9 cellular contexts compared by ENCODE assay signal in genomic region chr4:41881931-41882621, GRCh38. TPM values are rescaled to one million over a fixed set of nuclear protein-coding genes. Genes with fewer than 3 reads are reported as not detected.
A peak's percentile ranks its signal among the peaks of the same experiment; 100 is the strongest.
DNase-seq lines count a peak whose midpoint lies in the region; ATAC-seq, FAIRE-seq and TF ChIP-seq lines count a peak whose summit lies in the region.
"Had no signal": no experiment of that assay in that cellular context is flagged by ENCODE, and none has a peak within 500 bp of the region (broad histone marks: within the 10 kb centered on the region; RNA-seq: fewer than 3 reads in every experiment).

No MANE protein-coding gene starts in this region.

- no peak for TF ChIP-seq CTCF in liver (IDR thresholded peaks at IDR 0.05; ENCODE audit: low read depth, low read length, missing input control)
- TF ChIP-seq CTCF in HepG2 (CRISPR knock-in tag; IDR thresholded peaks at IDR 0.05): no peak
- TF ChIP-seq CTCF in breast epithelium (IDR thresholded peaks at IDR 0.05): no peak
- no peak for TF ChIP-seq CTCF in uterus (IDR thresholded peaks at IDR 0.05)

- POLR2A ChIA-PET in HepG2 (lab: Yijun Ruan, JAX): no interaction called here

- H3K4me2 ChIP-seq in HepG2 (ENCODE audit: low read depth, low read length): no peak overlapping the region

- H3K27me3 ChIP-seq in liver (ENCODE audit: control insufficient read depth in 4 of 4, insufficient read depth in 4 of 4, low read length in 3 of 4) (peaks cover 0 to 8% (median 0%) of the 10 kb centered on the region in 4 donors), HepG2 (ENCODE audit: control insufficient read depth in 1 of 2, insufficient read depth in 2 of 2, low read length in 2 of 2) (peaks cover 0 to 21% of the 10 kb centered on the region in 2 experiments), breast epithelium (peaks cover 0 to 55% of the 10 kb centered on the region in 2 donors), muscle layer of colon (ENCODE audit: control insufficient read depth in 1 of 2, insufficient read depth in 2 of 2, low read length in 2 of 2) (peaks cover 37 to 64% of the 10 kb centered on the region in 2 donors), uterus (peaks cover 10 to 40% of the 10 kb centered on the region in 2 donors)

- in situ Hi-C loops in HepG2 (cut with HindIII; ENCODE audit: extremely low pct_ligation_motif_present, low pct_unique_long_range_greater_than_20kb): loop anchor here (10.0 kb wide), 1 partner anchor 617 kb away; no protein-coding TSS in a partner anchor

- TF ChIP-seq POLR2A in HepG2 (IDR thresholded peaks at IDR 0.05; ENCODE audit: insufficient read depth in 1 of 2, low read depth in 2 of 2, low read length in 2 of 2) (no peak), breast epithelium (IDR thresholded peaks at IDR 0.05) (no peak), uterus (IDR thresholded peaks at IDR 0.05) (no peak)

- no peak overlapping the region for H2AFZ ChIP-seq in HepG2 (ENCODE audit: low read length)

- H3K79me2 ChIP-seq in HepG2 (ENCODE audit: insufficient read depth, low read length): no peaks in the 10 kb centered on the region

- no peak for FAIRE-seq in HepG2 (lab: Jason Lieb, UNC)
- FAIRE-seq: endometrium had no signal

- intact Hi-C loops in HepG2 (cut with micrococcal nuclease; ENCODE audit: unreplicated experiment): no loop called here
- intact Hi-C loops in breast epithelium (cut with DNase I; ENCODE audit: low total_unique reads): loop anchor here (10.0 kb wide), 2 partner anchors 467 to 627 kb away; partner anchors contain the start of gene UCHL1
- intact Hi-C loops in uterus (cut with DNase I; ENCODE audit: low total_unique reads): no loop called here

- H3K4me3 ChIP-seq in liver (ENCODE audit: low read depth in 1 of 3, low read length in 3 of 3) (peak overlapping the region in 2 of 3 donors; percentile 45 to 57), HepG2 (replicated peaks in 1 of 3; ENCODE audit: insufficient read depth in 1 of 3, low read depth in 2 of 3, low read length in 3 of 3) (no peak overlapping the region), breast epithelium (peak overlapping the region; percentile 30 to 64 (median 39)), muscle layer of colon (ENCODE audit: low read depth in 1 of 2, low read length in 2 of 2) (peak overlapping the region; percentile 50 to 58), uterus (peak overlapping the region; percentile 14 to 31)

- no peak for DNase-seq in HepG2 (ENCODE audit: low spot score)
- DNase-seq in breast epithelium (ENCODE audit: low spot score in 2 of 2): peak in 1 of 2 donors; percentile 47
- no peak for DNase-seq in uterus
- DNase-seq in HPDE6-E6E7 (ENCODE audit: extremely low spot score): no peak
- no peak for DNase-seq in GM19238 (ENCODE audit: insufficient read length, low spot score)

- CTCF ChIA-PET in HepG2 (lab: Yijun Ruan, JAX; ENCODE audit: low intra/inter-chr PET ratio, low total read pairs): no interaction called here

- H3K36me3 ChIP-seq in liver (ENCODE audit: control insufficient read depth in 4 of 4, insufficient read depth in 3 of 4, low read depth in 1 of 4, low read length in 3 of 4) (no peaks in the 10 kb centered on the region), HepG2 (replicated peaks in 1 of 2; ENCODE audit: control insufficient read depth in 1 of 2, insufficient read depth in 2 of 2, low read length in 2 of 2) (no peaks in the 10 kb centered on the region), breast epithelium (no peaks in the 10 kb centered on the region), muscle layer of colon (ENCODE audit: insufficient read depth, low read length) (no peaks in the 10 kb centered on the region), uterus (no peaks in the 10 kb centered on the region)

- no peak for TF ChIP-seq EP300 in HepG2 (IDR thresholded peaks at IDR 0.05; ENCODE audit: low read depth in 2 of 2, low read length in 2 of 2)
- TF ChIP-seq EP300 in HepG2 (CRISPR knock-in tag; IDR thresholded peaks at IDR 0.05; ENCODE audit: borderline replicate concordance): no peak

- H3K9ac ChIP-seq in liver (ENCODE audit: low read depth in 1 of 2, low read length in 2 of 2) (no peak overlapping the region), HepG2 (ENCODE audit: insufficient read depth, low read depth, low read length) (no peak overlapping the region), muscle layer of colon (ENCODE audit: low read length) (no peak overlapping the region)

- no TSS peak for BruUV-seq in HepG2 (replicated peaks; lab: Mats Ljungman, UMichigan)

- TF ChIP-seq RAD21 in liver (IDR thresholded peaks at IDR 0.05) (no peak), HepG2 (CRISPR knock-in tag; IDR thresholded peaks at IDR 0.05) (no peak)

- 20% methylated on average over 53 of the region's 53 CpGs for WGBS in liver
- WGBS in HepG2 (ENCODE audit: low lambda C conversion rate): 89% methylated on average over 37 of the region's 53 CpGs

- ATAC-seq in HepG2 (no peak), GM18858 (IDR thresholded peaks at IDR 0.05; ENCODE audit: unreplicated experiment) (no peak)

- H3K27ac ChIP-seq in liver (ENCODE audit: low read depth in 1 of 2, low read length in 2 of 2): no peak overlapping the region
- no peak overlapping the region for H3K27ac ChIP-seq in HepG2 (ENCODE audit: extremely low read length, insufficient read depth, low read length)
- H3K27ac ChIP-seq in breast epithelium: no peak overlapping the region
- H3K27ac ChIP-seq in muscle layer of colon (ENCODE audit: low read depth, low read length): no peak overlapping the region
- H3K27ac ChIP-seq in uterus: no peak overlapping the region

- H3K9me3 ChIP-seq in liver (ENCODE audit: control insufficient read depth in 4 of 4, low read length in 3 of 4) (peaks cover 0 to 5% (median 1%) of the 10 kb centered on the region in 4 donors), HepG2 (ENCODE audit: low read length) (no peaks in the 10 kb centered on the region), breast epithelium (no peaks in the 10 kb centered on the region), muscle layer of colon (ENCODE audit: low read length) (no peaks in the 10 kb centered on the region), uterus (no peaks in the 10 kb centered on the region)

- peaks cover 17 to 57% (median 41%) of the 10 kb centered on the region in 4 donors for H3K4me1 ChIP-seq in liver (ENCODE audit: control insufficient read depth in 4 of 4, insufficient read depth in 4 of 4, low read length in 3 of 4)
- peaks cover 16% of the 10 kb centered on the region for H3K4me1 ChIP-seq in HepG2 (ENCODE audit: insufficient read depth, low read length)
- peaks cover 0 to 12% of the 10 kb centered on the region in 2 donors for H3K4me1 ChIP-seq in breast epithelium
- H3K4me1 ChIP-seq in muscle layer of colon (ENCODE audit: insufficient read depth, low read length): peaks cover 16% of the 10 kb centered on the region
- H3K4me1 ChIP-seq in uterus: peaks cover 0 to 15% of the 10 kb centered on the region in 2 donors

- H4K20me1 ChIP-seq in HepG2 (ENCODE audit: insufficient read depth, low read length): no peaks in the 10 kb centered on the region

TF ChIP-seq in liver, 16 proteins besides CTCF, POLR2A, EP300 and RAD21:
- TF ChIP-seq FOXA1 (IDR thresholded peaks at IDR 0.05) (no peak), MAX (IDR thresholded peaks at IDR 0.05) (no peak), HNF4A (conservative IDR thresholded peaks at IDR 0.05) (no peak)

TF ChIP-seq in HepG2, 621 proteins besides CTCF, POLR2A, EP300 and RAD21:
- no peak for TF ChIP-seq HNRNPK (IDR thresholded peaks at IDR 0.05; ENCODE audit: low read depth, low read length, poor library complexity, severe bottlenecking)
- TF ChIP-seq RNF219 (CRISPR knock-in tag; IDR thresholded peaks at IDR 0.05): no peak
TF ChIP-seq in HepG2: peak in this region for 0.

RNA-seq across cellular contexts. Expression of gene TMEM33, which starts 53.2 kb away (rescaled TPM):
- 10 to 100 TPM; 28.8 to 49.0 TPM for total RNA-seq in liver
- 10 to 100 TPM; 20.8 to 34.7 TPM for polyA plus RNA-seq in liver
- total RNA-seq in HepG2 (2016; rRNA removed; fragmentation: Illumina TruSeq; extraction: Trizol): 51.6 and 66.6 TPM in 2 replicates
- total RNA-seq in HepG2 (2016; cell fraction: cytosol; rRNA removed; fragmentation: Illumina TruSeq; extraction: Trizol; ENCODE audit: low read depth): 6.1 and 7.9 TPM in 2 replicates
- 53.3 and 58.7 TPM in 2 replicates for total RNA-seq in HepG2 (2016; cell fraction: insoluble cytoplasmic fraction; rRNA removed; fragmentation: Illumina TruSeq; extraction: Trizol)
- 17.7 and 20.2 TPM in 2 replicates for total RNA-seq in HepG2 (2016; cell fraction: membrane; rRNA removed; fragmentation: Illumina TruSeq; extraction: Trizol)
- total RNA-seq in HepG2 (2016; cell fraction: nucleus; rRNA removed; fragmentation: Illumina TruSeq; extraction: Trizol): 56.2 and 69.6 TPM in 2 replicates
- polyA plus RNA-seq in HepG2 (2011; rRNA removed): 36.1 and 40.1 TPM in 2 replicates
- polyA plus RNA-seq in HepG2 (2011; cell fraction: cytosol; rRNA removed): 24.4 and 32.3 TPM in 2 replicates
- 9.6 and 12.2 TPM in 2 replicates for polyA plus RNA-seq in HepG2 (2011; cell fraction: nucleus; rRNA removed)
- polyA plus RNA-seq in HepG2 (2012): 20.5 and 27.5 TPM in 2 replicates
- 7.0 and 7.2 TPM in 2 replicates for polyA plus RNA-seq in HepG2 (2016; cell fraction: cytosol; fragmentation: Illumina TruSeq; extraction: Trizol; ENCODE audit: low read depth)
- polyA plus RNA-seq in HepG2 (2016; cell fraction: insoluble cytoplasmic fraction; fragmentation: Illumina TruSeq; extraction: Trizol; ENCODE audit: low read depth): 34.2 and 35.6 TPM in 2 replicates
- 12.0 and 13.3 TPM in 2 replicates for polyA plus RNA-seq in HepG2 (2016; cell fraction: membrane; fragmentation: Illumina TruSeq; extraction: Trizol; ENCODE audit: low read depth)
- 54.9 and 61.4 TPM in 2 replicates for polyA plus RNA-seq in HepG2 (2016; cell fraction: nucleus; fragmentation: Illumina TruSeq; extraction: Trizol; ENCODE audit: insufficient read depth, low read depth)
- 182 and 425 TPM in 2 replicates for polyA minus RNA-seq in HepG2 (2011; rRNA and poly(A)+ RNA removed; ENCODE audit: low replicate concordance)
- polyA minus RNA-seq in HepG2 (2011; cell fraction: cytosol; rRNA and poly(A)+ RNA removed): 46.3 and 60.5 TPM in 2 replicates
- 35.8 and 42.9 TPM in 2 replicates for polyA minus RNA-seq in HepG2 (2011; cell fraction: nucleus; rRNA and poly(A)+ RNA removed)
- total RNA-seq in breast epithelium: 10 to 100 TPM; 35.7 to 52.7 (median 42.0) TPM
- total RNA-seq in uterus: 10 to 100 TPM; 30.9 to 61.1 (median 47.8) TPM

Comparison
In these comparisons a context has a peak if more than half of its experiments do, and no peak if none do; other contexts are left out.
1. H3K4me3 ChIP-seq: peak in liver (2 of 3), breast epithelium (3 of 3), muscle layer of colon (2 of 2) and uterus (2 of 2); none in HepG2 (0 of 3).